In genomic region chr1:22317920-22318243, GRCh38 we compare ENCODE assay signal across 12 cellular contexts.
"Had no signal": no experiment of that assay in that cellular context is flagged by ENCODE, and none has a peak within 500 bp of the region (broad histone marks: within the 10 kb centered on the region; RNA-seq: fewer than 3 reads in every experiment).

No MANE protein-coding gene starts in this region.

- H3K4me3 Mint-ChIP-seq: effector memory CD8-positive, alpha-beta T cell; immature natural killer cell; natural killer cell; stimulated activated effector memory CD8-positive, alpha-beta T cell treated with anti-CD3 and anti-CD28 coated beads, Interleukin-12 subunit alpha, Interleukin-12 subunit beta, amount 100 ng/mL, for 72 hours had no signal

- H3K4me1 Mint-ChIP-seq: immature natural killer cell; natural killer cell; stimulated activated effector memory CD8-positive, alpha-beta T cell treated with anti-CD3 and anti-CD28 coated beads, Interleukin-12 subunit alpha, Interleukin-12 subunit beta, amount 100 ng/mL, for 72 hours had no signal

- H3K9me3 Mint-ChIP-seq: effector memory CD8-positive, alpha-beta T cell; immature natural killer cell; natural killer cell; stimulated activated effector memory CD8-positive, alpha-beta T cell treated with anti-CD3 and anti-CD28 coated beads, Interleukin-12 subunit alpha, Interleukin-12 subunit beta, amount 100 ng/mL, for 72 hours had no signal

- DNase-seq: cortex of kidney; effector memory CD8-positive, alpha-beta T cell; gastrocnemius medialis; heart right ventricle; immature natural killer cell; left cardiac atrium; natural killer cell; psoas muscle; stimulated activated CD4-positive, alpha-beta T cell treated with anti-CD3 and anti-CD28 coated beads, Interleukin-4, amount 100 ng/mL, for 1 hour; thyroid gland had no signal

- H3K27ac Mint-ChIP-seq: effector memory CD8-positive, alpha-beta T cell; immature natural killer cell; natural killer cell; stimulated activated effector memory CD8-positive, alpha-beta T cell treated with anti-CD3 and anti-CD28 coated beads, Interleukin-12 subunit alpha, Interleukin-12 subunit beta, amount 100 ng/mL, for 72 hours had no signal

- H3K36me3 Mint-ChIP-seq: immature natural killer cell; natural killer cell; stimulated activated effector memory CD8-positive, alpha-beta T cell treated with anti-CD3 and anti-CD28 coated beads, Interleukin-12 subunit alpha, Interleukin-12 subunit beta, amount 100 ng/mL, for 72 hours had no signal

- ATAC-seq: effector memory CD8-positive, alpha-beta T cell; gastrocnemius medialis; heart right ventricle; left cardiac atrium; natural killer cell; psoas muscle; stimulated activated effector memory CD8-positive, alpha-beta T cell treated with anti-CD3 and anti-CD28 coated beads, Interleukin-12 subunit alpha, Interleukin-12 subunit beta, amount 100 ng/mL, for 72 hours; stimulated activated naive CD8-positive, alpha-beta T cell treated with anti-CD3 and anti-CD28 coated beads, Interleukin-15, Interleukin-2, amounts not matched to agents 100 U/mL and 50 U/mL, for 24 hours had no signal
